ENCODE assay signal across 30 cellular contexts in the genomic region with DNA sequence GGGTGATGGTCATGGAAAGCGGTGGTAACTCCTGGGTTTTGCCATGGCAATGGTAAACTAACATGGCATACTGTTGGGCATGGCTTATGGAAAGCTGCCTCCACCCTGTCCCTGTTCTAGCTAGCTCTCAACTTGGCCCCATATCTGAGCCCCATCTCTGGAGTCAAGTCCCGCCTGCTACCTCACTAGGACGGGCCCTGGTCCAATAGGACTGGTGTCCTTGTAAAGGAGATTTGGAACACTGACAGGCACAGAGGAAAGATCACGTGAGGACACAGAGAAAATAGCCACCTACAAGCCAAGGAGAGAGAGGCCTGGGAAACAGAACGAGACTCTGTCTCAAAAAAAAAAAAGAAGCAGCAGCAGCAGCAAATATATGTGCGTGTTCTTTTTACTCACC.
"Had no signal": no experiment of that assay in that cellular context is flagged by ENCODE, and none has a peak within 500 bp of the region (broad histone marks: within the 10 kb centered on the region; RNA-seq: fewer than 3 reads in every experiment).

No MANE protein-coding gene starts in this region.

- H3K36me3 ChIP-seq: colonic mucosa, gastrocnemius medialis, left lung, lower lobe of right lung, ovary, suprapubic skin, transverse colon, vagina had no signal

- H3K4me1 Mint-ChIP-seq: endodermal cell; nephron progenitor cell; stimulated activated naive CD8-positive, alpha-beta T cell treated with anti-CD3 and anti-CD28 coated beads, Interleukin-15, amount 100 ng/mL, for 72 hours had no signal

- H3K4me1 ChIP-seq: gastrocnemius medialis, left lung, lower lobe of right lung, suprapubic skin, vagina had no signal

- ATAC-seq: esophagus mucosa; gastrocnemius medialis; left lung; lower lobe of right lung; naive thymus-derived CD8-positive, alpha-beta T cell; sciatic nerve; stimulated activated naive CD8-positive, alpha-beta T cell treated with anti-CD3 and anti-CD28 coated beads, Interleukin-15, amount 100 ng/mL, for 72 hours had no signal

- H3K27me3 ChIP-seq: colonic mucosa, gastrocnemius medialis, left lung, ovary, suprapubic skin, transverse colon, vagina had no signal

- H3K27ac Mint-ChIP-seq: dendritic cell treated with granulocyte-macrophage colony-stimulating factor and Interleukin-4, amounts not matched to agents 40 ng/mL and 50 ng/mL, for 4 days; endodermal cell; nephron progenitor cell had no signal

- DNase-seq: colonic mucosa; effector CD8-positive, alpha-beta T cell; foreskin fibroblast; gastrocnemius medialis; head of caudate nucleus; hippocampal formation; left cardiac atrium; left lung; lower lobe of right lung; naive thymus-derived CD8-positive, alpha-beta T cell; nephron progenitor cell; nucleus accumbens; ovary; posterior cingulate gyrus; retina; stimulated activated CD4-positive, alpha-beta T cell treated with anti-CD3 and anti-CD28 coated beads, Interleukin-12 subunit alpha, Interleukin-12 subunit beta, amount 100 ng/mL, for 4 hours; stimulated activated CD4-positive, alpha-beta T cell treated with anti-CD3 and anti-CD28 coated beads, Interleukin-1b, Interleukin-23, amount 100 ng/mL, for 48 hours; stimulated activated CD4-positive, alpha-beta T cell treated with anti-CD3 and anti-CD28 coated beads, Interleukin-4, amount 100 ng/mL, for 1 hour; stimulated activated CD8-positive, alpha-beta memory T cell treated with anti-CD3 and anti-CD28 coated beads, Interleukin-4, amount 100 ng/mL, for 48 hours; stimulated activated naive CD4-positive, alpha-beta T cell; stimulated activated naive CD8-positive, alpha-beta T cell treated with anti-CD3 and anti-CD28 coated beads, Interleukin-15, amount 100 ng/mL, for 72 hours; transverse colon had no signal

- H3K9me3 Mint-ChIP-seq: dendritic cell treated with granulocyte-macrophage colony-stimulating factor and Interleukin-4, amounts not matched to agents 40 ng/mL and 50 ng/mL, for 4 days had no signal

- H3K4me3 Mint-ChIP-seq: dendritic cell treated with granulocyte-macrophage colony-stimulating factor and Interleukin-4, amounts not matched to agents 40 ng/mL and 50 ng/mL, for 4 days; endodermal cell; naive thymus-derived CD8-positive, alpha-beta T cell; nephron progenitor cell; stimulated activated naive CD8-positive, alpha-beta T cell treated with anti-CD3 and anti-CD28 coated beads, Interleukin-15, amount 100 ng/mL, for 72 hours had no signal

- H3K27ac ChIP-seq: colonic mucosa, epithelial cell of prostate, gastrocnemius medialis, left lung, lower lobe of right lung, ovary, suprapubic skin, transverse colon, vagina had no signal

- H3K9me3 ChIP-seq: colonic mucosa, gastrocnemius medialis, ovary, suprapubic skin, transverse colon had no signal

- H3K27me3 Mint-ChIP-seq: dendritic cell treated with granulocyte-macrophage colony-stimulating factor and Interleukin-4, amounts not matched to agents 40 ng/mL and 50 ng/mL, for 4 days; naive thymus-derived CD8-positive, alpha-beta T cell; stimulated activated naive CD8-positive, alpha-beta T cell treated with anti-CD3 and anti-CD28 coated beads, Interleukin-15, amount 100 ng/mL, for 72 hours had no signal

- H3K4me2 ChIP-seq: smooth muscle cell had no signal

- H3K4me3 ChIP-seq: colonic mucosa, gastrocnemius medialis, left lung, lower lobe of right lung, ovary, smooth muscle cell, suprapubic skin, transverse colon, vagina had no signal
